In the genomic region with DNA sequence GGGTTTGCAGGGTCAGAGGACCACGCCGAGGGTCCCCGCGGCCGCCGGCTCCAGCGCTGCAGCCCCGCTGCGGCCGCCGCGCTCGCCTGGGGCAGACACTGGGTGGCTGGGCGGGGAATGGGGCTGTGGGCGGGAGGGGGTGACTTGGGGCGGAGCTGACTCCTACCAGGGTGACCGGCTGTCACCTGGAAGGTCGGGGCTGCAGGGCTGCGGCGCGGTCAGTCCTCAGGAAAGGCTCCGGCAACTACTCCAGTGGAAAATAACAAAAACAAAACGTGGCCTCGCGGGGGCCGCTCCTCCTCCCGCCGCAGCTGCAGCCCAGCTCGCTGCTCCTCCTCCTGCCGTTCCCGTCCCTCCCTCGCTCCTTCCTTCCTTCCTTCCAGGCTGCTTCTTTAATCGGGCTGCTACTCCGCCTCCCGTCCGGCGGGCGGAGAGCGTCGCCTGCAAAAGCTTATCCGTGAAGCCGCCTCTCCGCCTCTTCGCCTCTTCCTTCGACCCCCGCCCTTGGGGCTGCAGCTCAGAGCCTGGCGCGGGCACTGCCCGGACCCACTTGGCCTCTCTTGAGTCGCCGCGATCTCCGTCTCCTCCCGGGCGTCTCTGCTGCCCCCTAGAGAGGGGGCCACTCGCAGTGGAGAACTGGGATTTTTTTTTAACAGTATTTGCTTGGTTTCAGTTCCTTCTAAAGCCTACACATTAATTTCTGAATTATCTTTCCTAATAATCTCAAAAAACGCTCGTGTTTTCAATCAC, we compare ENCODE assay signal across 7 cellular contexts. TPM values are rescaled to one million over a fixed set of nuclear protein-coding genes. Genes with fewer than 3 reads are reported as not detected.
A peak's percentile ranks its signal among the peaks of the same experiment; 100 is the strongest.
DNase-seq lines count a peak whose midpoint lies in the region; ATAC-seq, FAIRE-seq and TF ChIP-seq lines count a peak whose summit lies in the region.

Gene TBC1D4 (minus strand): TSS at position 100 of the 750 bp plus-strand sequence. CDS start 402 bp downstream, outside the sequence.

- H3K4me2 ChIP-seq in astrocyte (ENCODE audit: low read length) = peak within 1 kb of the TSS; percentile 93

- WGBS in right cardiac atrium = under 1% methylated on average over 58 of the region's 58 CpGs

- H3K9me3 ChIP-seq in astrocyte (ENCODE audit: insufficient read depth, low read depth, low read length) (no peaks in the 10 kb centered on the region), right cardiac atrium (ENCODE audit: control insufficient read depth, low read length) (no peaks in the 10 kb centered on the region)

- H3K4me1 ChIP-seq in astrocyte (ENCODE audit: insufficient read depth, low read length) (peaks cover 17% of the 10 kb centered on the region), right cardiac atrium (ENCODE audit: control insufficient read depth, insufficient read depth, low read length) (peaks cover 3% of the 10 kb centered on the region)

- H3K36me3 Mint-ChIP-seq in astrocyte (ENCODE audit: low read depth, unreplicated experiment) (no peaks in the 10 kb centered on the region), progenitor cell of endocrine pancreas (ENCODE audit: insufficient read depth) (no peaks in the 10 kb centered on the region)

- H3K4me3 Mint-ChIP-seq in astrocyte (ENCODE audit: unreplicated experiment) = peak within 1 kb of the TSS; percentile 98
- H3K4me3 Mint-ChIP-seq in progenitor cell of endocrine pancreas (ENCODE audit: low read depth) = peak within 1 kb of the TSS; percentile 89

- no peaks in the 10 kb centered on the region for H3K36me3 ChIP-seq in astrocyte (ENCODE audit: insufficient read depth, low read length)

- H3K9ac ChIP-seq in astrocyte (ENCODE audit: low read length) = peak within 1 kb of the TSS; percentile 69

- H2AFZ ChIP-seq in astrocyte (ENCODE audit: low read depth, low read length) = peak within 1 kb of the TSS; percentile 72

- no peaks in the 10 kb centered on the region for H3K27me3 ChIP-seq in astrocyte (ENCODE audit: insufficient read depth, low read length)
- H3K27me3 ChIP-seq in right cardiac atrium (ENCODE audit: control insufficient read depth, insufficient read depth) = no peaks in the 10 kb centered on the region

- H3K4me1 Mint-ChIP-seq in astrocyte (ENCODE audit: low read depth, unreplicated experiment) (peaks cover 34% of the 10 kb centered on the region), progenitor cell of endocrine pancreas (ENCODE audit: low read depth) (peaks cover 21% of the 10 kb centered on the region)

- H3K27ac Mint-ChIP-seq in astrocyte (ENCODE audit: unreplicated experiment) (peak within 1 kb of the TSS; percentile 89), progenitor cell of endocrine pancreas (peak within 1 kb of the TSS; percentile 91)

- peak within 1 kb of the TSS; percentile 73 for H3K4me3 ChIP-seq in astrocyte (ENCODE audit: insufficient read depth, low read depth, low read length)
- peak within 1 kb of the TSS; percentile 88 for H3K4me3 ChIP-seq in right cardiac atrium (ENCODE audit: low read length)

- FAIRE-seq in astrocyte (lab: Jason Lieb, UNC) = no peak

- H3K79me2 ChIP-seq in astrocyte (ENCODE audit: insufficient read depth, low read length) = peaks cover 36% of the 10 kb centered on the region

- peak within 1 kb of the TSS; percentile 58 for H3K27ac ChIP-seq in astrocyte (ENCODE audit: low read depth, low read length)
- peak within 1 kb of the TSS; percentile 89 for H3K27ac ChIP-seq in right cardiac atrium (ENCODE audit: low read length)

- H3K27me3 Mint-ChIP-seq in astrocyte (ENCODE audit: low read depth, unreplicated experiment) (no peaks in the 10 kb centered on the region), progenitor cell of endocrine pancreas (peaks cover 22% of the 10 kb centered on the region)

- TF ChIP-seq CTCF in GM13976 (IDR thresholded peaks at IDR 0.05; ENCODE audit: borderline replicate concordance, control extremely low read depth, extremely low read depth, insufficient read depth, missing control alignments) (peak; percentile 63), astrocyte (IDR thresholded peaks at IDR 0.05; ENCODE audit: insufficient read depth, low read depth, low read length) (peak; percentile 77), progenitor cell of endocrine pancreas (IDR thresholded peaks at IDR 0.05; ENCODE audit: unreplicated experiment) (peak; percentile 83)

- intact Hi-C loops in right cardiac atrium (cut with DNase I) = loop anchor here (5.0 to 10.0 kb wide), 2 partner anchors 53 to 110 kb away; partner anchors contain the start of gene COMMD6 (in 1 of the 4)

- DNase-seq in GM13976 (ENCODE audit: low spot score) (peak; percentile 85), NCI-H1092 (lab: John Stamatoyannopoulos, UW) (peak; percentile 89), SW480 (ENCODE audit: low spot score) (peak; percentile 90), astrocyte (ENCODE audit: low read depth) (peak; percentile 82), right cardiac atrium (peak; percentile 87 to 95 (median 95)), progenitor cell of endocrine pancreas (ENCODE audit: low spot score, unreplicated experiment) (peak; percentile 80)

- ATAC-seq in HG02678 (IDR thresholded peaks at IDR 0.05; ENCODE audit: unreplicated experiment) (peak; percentile 76), right cardiac atrium (peak; percentile 89 to 90)

- peaks cover 31% of the 10 kb centered on the region for H4K20me1 ChIP-seq in astrocyte (ENCODE audit: insufficient read depth, low read length)

- H3K9me3 Mint-ChIP-seq in astrocyte (ENCODE audit: unreplicated experiment) (no peaks in the 10 kb centered on the region), progenitor cell of endocrine pancreas (ENCODE audit: low read depth) (no peaks in the 10 kb centered on the region)

- in situ Hi-C loops in GM13976 (cut with MboI; ENCODE audit: low sequenced_read_pairs, unreplicated experiment) = no loop called here

RNA-seq across cellular contexts. Expression of gene TBC1D4, which starts in this region (rescaled TPM):
- total RNA-seq in astrocyte = 24.0 and 25.6 TPM in 2 replicates
- 10 to 100 TPM; 51.2 to 69.4 (median 63.6) TPM for total RNA-seq in right cardiac atrium
- 28.3 TPM for polyA plus RNA-seq in right cardiac atrium
- total RNA-seq in progenitor cell of endocrine pancreas = 13.5 and 13.7 TPM in 2 replicates

Comparison
In these comparisons a context has a peak if more than half of its experiments do, and no peak if none do; other contexts are left out.
1. Peak in every context shown above with its lines: DNase-seq, ATAC-seq, H3K4me3 ChIP-seq and H3K27ac ChIP-seq.